17 cellular contexts compared by ENCODE assay signal in genomic region chr14:67050892-67051291, GRCh38.
"Had no signal": no experiment of that assay in that cellular context is flagged by ENCODE, and none has a peak within 500 bp of the region (broad histone marks: within the 10 kb centered on the region; RNA-seq: fewer than 3 reads in every experiment).

No MANE protein-coding gene starts in this region.

- H3K27ac Mint-ChIP-seq: effector memory CD8-positive, alpha-beta T cell; memory B cell; natural killer cell; stimulated activated naive B cell treated with anti-CD40 and anti-IgM and Interleukin-4, amounts not matched to agents 10 μg/mL and 1 μg/mL and 100 μg/mL, for 72 hours; stimulated activated naive CD8-positive, alpha-beta T cell treated with anti-CD3 and anti-CD28 coated beads, Interleukin-15, Interleukin-2, amounts not matched to agents 100 ng/mL and 50 ng/mL, for 24 hours had no signal

- H3K4me1 Mint-ChIP-seq: memory B cell; natural killer cell; stimulated activated naive B cell treated with anti-CD40 and anti-IgM and Interleukin-4, amounts not matched to agents 10 μg/mL and 1 μg/mL and 100 μg/mL, for 72 hours had no signal

- H3K4me3 Mint-ChIP-seq: effector memory CD8-positive, alpha-beta T cell; memory B cell; natural killer cell; stimulated activated naive B cell treated with anti-CD40 and anti-IgM and Interleukin-4, amounts not matched to agents 10 μg/mL and 1 μg/mL and 100 μg/mL, for 72 hours; stimulated activated naive CD8-positive, alpha-beta T cell treated with anti-CD3 and anti-CD28 coated beads, Interleukin-15, Interleukin-2, amounts not matched to agents 100 ng/mL and 50 ng/mL, for 24 hours had no signal

- H3K27me3 Mint-ChIP-seq: effector memory CD8-positive, alpha-beta T cell; memory B cell; stimulated activated naive B cell treated with anti-CD40 and anti-IgM and Interleukin-4, amounts not matched to agents 10 μg/mL and 1 μg/mL and 100 μg/mL, for 72 hours; stimulated activated naive CD8-positive, alpha-beta T cell treated with anti-CD3 and anti-CD28 coated beads, Interleukin-15, Interleukin-2, amounts not matched to agents 100 ng/mL and 50 ng/mL, for 24 hours had no signal

- DNase-seq: dermis blood vessel endothelial cell; effector memory CD8-positive, alpha-beta T cell; head of caudate nucleus; left ventricle myocardium superior; lower lobe of right lung; natural killer cell; occipital lobe; ovary; psoas muscle; small intestine; stimulated activated CD4-positive, alpha-beta T cell treated with anti-CD3 and anti-CD28 coated beads, Interleukin-15, amount 100 ng/mL, for 24 hours; stimulated activated CD4-positive, alpha-beta T cell treated with anti-CD3 and anti-CD28 coated beads, Interleukin-2, amount 100 ng/mL, for 48 hours; stimulated activated naive B cell treated with anti-CD40 and anti-IgM and Interleukin-4, amounts not matched to agents 10 μg/mL and 1 μg/mL and 100 μg/mL, for 72 hours; transverse colon; upper lobe of right lung had no signal
